29 cellular contexts compared by ENCODE assay signal in genomic region chr6:40410792-40411191, GRCh38.
A peak's percentile ranks its signal among the peaks of the same experiment; 100 is the strongest.
DNase-seq lines count a peak whose midpoint lies in the region; ATAC-seq and TF ChIP-seq lines count a peak whose summit lies in the region.
"Had no signal": no experiment of that assay in that cellular context is flagged by ENCODE, and none has a peak within 500 bp of the region (broad histone marks: within the 10 kb centered on the region; RNA-seq: fewer than 3 reads in every experiment).

No MANE protein-coding gene starts in this region.

- H3K27me3 ChIP-seq in neuronal stem cell (ENCODE audit: control insufficient read depth in 3 of 3, insufficient read depth in 3 of 3, low read depth in 1 of 3, low read length in 3 of 3) = no peaks in the 10 kb centered on the region
- H3K27me3 ChIP-seq: breast epithelium, hepatocyte, MG63, pancreas, SJCRH30 had no signal

- H4K8ac ChIP-seq in neuronal stem cell (ENCODE audit: low read depth, low read length) = no peak overlapping the region

- H3K79me1 ChIP-seq in neuronal stem cell (ENCODE audit: low read depth, low read length) = no peaks in the 10 kb centered on the region

- H3K36me3 ChIP-seq in neuronal stem cell (replicated peaks in 1 of 2; ENCODE audit: control insufficient read depth in 2 of 2, insufficient read depth in 2 of 2, low read length in 2 of 2) = no peaks in the 10 kb centered on the region
- H3K36me3 ChIP-seq: breast epithelium, gastroesophageal sphincter, MG63, pancreas, SJCRH30 had no signal

- DNase-seq in NCI-H1417 (lab: John Stamatoyannopoulos, UW) (peak in 2 of 3 experiments; percentile 3 to 52), NCI-H1417 treated with DMSO at 0.1 percent for 48 hours (lab: John Stamatoyannopoulos, UW) (no peak), NCI-H2171 (lab: John Stamatoyannopoulos, UW) (peak; percentile 68), neuronal stem cell (ENCODE audit: low spot score) (no peak), activated T-cell treated with anti-CD3 and anti-CD28 coated beads for 4 hours (no peak)
- DNase-seq: 8988T; activated CD4-positive, alpha-beta T cell treated with anti-CD3 and anti-CD28 coated beads, Interleukin-2, amount 10 ng/mL, durations not matched to agents 24 days and 14 days; activated CD8-positive, alpha-beta memory T cell treated with anti-CD3 and anti-CD28 coated beads for 24 hours; amygdala; Calu3; H7; left cardiac atrium; MG63; NCI-H1105 treated with DMSO at 0.1 percent for 48 hours; NCI-H748 treated with DMSO at 0.1 percent for 48 hours; pancreas; SJCRH30; small intestine; stimulated activated naive B cell treated with anti-CD40 and anti-IgM and Interleukin-4, amounts not matched to agents 10 μg/mL and 1 μg/mL and 100 μg/mL, for 72 hours; T-cell; trophoblast cell had no signal

- ATAC-seq in SK-N-SH treated with all-trans-retinoic acid at 6 μM for 48 hours = peak; percentile 28; the same call in 1 of the 3 replicates
- ATAC-seq in HG02759 (IDR thresholded peaks at IDR 0.05; ENCODE audit: unreplicated experiment) = no peak
- ATAC-seq in GM18498 (IDR thresholded peaks at IDR 0.05; ENCODE audit: unreplicated experiment) = no peak
- ATAC-seq: activated naive CD4-positive, alpha-beta T cell treated with anti-CD3 and anti-CD28 coated beads, Interleukin-2, amount 50 U/mL, for 72 hours; gastroesophageal sphincter; left cardiac atrium; pancreas; stimulated activated naive B cell treated with anti-CD40 and anti-IgM and Interleukin-4, amounts not matched to agents 10 μg/mL and 1 μg/mL and 100 μg/mL, for 72 hours; T-cell had no signal

- no peak overlapping the region for H2BK12ac ChIP-seq in neuronal stem cell (ENCODE audit: low read length)

- H3K27ac ChIP-seq in neuronal stem cell (replicated peaks; ENCODE audit: low read length) = no peak overlapping the region
- H3K27ac ChIP-seq: breast epithelium, gastroesophageal sphincter, hepatocyte, KMS-11, pancreas, SJCRH30 had no signal

- peak overlapping the region; percentile 25 for H2BK15ac ChIP-seq in neuronal stem cell (ENCODE audit: low read length)

- H3K4me2 ChIP-seq in neuronal stem cell (ENCODE audit: insufficient read depth, low read length, poor library complexity, severe bottlenecking) = no peak overlapping the region
- H3K4me2 ChIP-seq: hepatocyte, KMS-11 had no signal

- no CpG with 5 or more reads among the region's 1 CpG for WGBS in neuronal stem cell (ENCODE audit: extremely low coverage in 2 of 2, insufficient read length in 2 of 2, insufficient replicate concordance in 1 of 2), 2 donors

- H2AK5ac ChIP-seq in neuronal stem cell (ENCODE audit: low read depth, low read length) = peak overlapping the region; percentile 71

- H3K23ac ChIP-seq in neuronal stem cell (ENCODE audit: low read depth, low read length, poor library complexity) = no peak overlapping the region

- no peak overlapping the region for H2AFZ ChIP-seq in neuronal stem cell (ENCODE audit: low read length)
- H2AFZ ChIP-seq: hepatocyte had no signal

- peaks cover 0 to 2% of the 10 kb centered on the region in 2 donors for H3K4me1 ChIP-seq in neuronal stem cell (ENCODE audit: control insufficient read depth in 2 of 2, insufficient read depth in 1 of 2, low read depth in 1 of 2, low read length in 2 of 2)
- H3K4me1 ChIP-seq: breast epithelium, gastroesophageal sphincter, pancreas, SJCRH30 had no signal

- H3K4ac ChIP-seq in neuronal stem cell (ENCODE audit: low read length) = no peak overlapping the region

- H3K14ac ChIP-seq in neuronal stem cell (ENCODE audit: low read length) = no peak overlapping the region

- H4K91ac ChIP-seq in neuronal stem cell (ENCODE audit: low read depth, low read length, poor library complexity) = no peak overlapping the region

- H2BK5ac ChIP-seq in neuronal stem cell (ENCODE audit: low read length) = no peak overlapping the region

- H3K18ac ChIP-seq in neuronal stem cell (ENCODE audit: low read length) = no peak overlapping the region

- H2BK120ac ChIP-seq in neuronal stem cell (ENCODE audit: low read depth, low read length) = no peak overlapping the region

- H3K9ac ChIP-seq in neuronal stem cell (ENCODE audit: low read depth, low read length, poor library complexity) = no peak overlapping the region
- H3K9ac ChIP-seq: KMS-11 had no signal

- no peak overlapping the region for H3K4me3 ChIP-seq in neuronal stem cell (ENCODE audit: low read length in 2 of 2)
- H3K4me3 ChIP-seq: breast epithelium, gastroesophageal sphincter, hepatocyte, MG63, pancreas, SJCRH30 had no signal

- H3K9me3 ChIP-seq in neuronal stem cell (replicated peaks in 1 of 2; ENCODE audit: control insufficient read depth in 2 of 2, insufficient read depth in 1 of 2, low read depth in 1 of 2, low read length in 2 of 2) = no peaks in the 10 kb centered on the region
- H3K9me3 ChIP-seq: breast epithelium, gastroesophageal sphincter, MG63, pancreas, SJCRH30 had no signal

TF ChIP-seq in SK-N-SH treated with all-trans-retinoic acid at 6 μM for 48 hours, 23 proteins besides CTCF, POLR2A, EP300 and RAD21:
- TF ChIP-seq TCF4 (CRISPR knock-in tag; IDR thresholded peaks at IDR 0.05; ENCODE audit: borderline replicate concordance) (peak; percentile 55; the same call in 1 of the 2 replicates), ZNF565 (CRISPR knock-in tag; conservative IDR thresholded peaks at IDR 0.05; ENCODE audit: low read depth) (no peak)

Comparison
In these comparisons a context has a peak if more than half of its experiments do, and no peak if none do; other contexts are left out.
1. DNase-seq: peak in NCI-H1417 (2 of 3) and NCI-H2171 (single experiment); none in NCI-H1417 treated with DMSO at 0.1 percent for 48 hours (single experiment), neuronal stem cell (single experiment) and activated T-cell treated with anti-CD3 and anti-CD28 coated beads for 4 hours (single experiment).